ENCODE assay signal across 1 cellular context in the genomic region with DNA sequence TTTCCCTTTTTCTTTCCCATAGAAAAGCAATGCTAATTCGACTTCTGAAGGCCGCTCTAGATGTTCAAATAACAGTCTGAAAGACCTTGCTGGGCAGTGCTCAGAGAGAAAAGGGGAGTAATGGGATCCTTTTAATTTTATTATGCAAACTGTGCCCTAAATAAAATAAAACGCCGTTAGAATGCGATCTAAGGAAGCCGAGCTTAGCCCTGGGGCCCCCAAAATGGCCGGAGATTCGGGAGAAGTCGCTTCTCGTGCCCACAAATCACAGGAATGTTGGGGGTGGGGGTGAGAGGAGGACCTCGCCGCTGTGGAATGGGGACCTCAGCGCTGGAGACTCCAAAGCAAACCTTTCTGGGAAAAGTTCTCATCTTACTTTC.
TF ChIP-seq lines count a peak whose summit lies in the region.

No MANE protein-coding gene starts in this region.

TF ChIP-seq in A549, 52 proteins besides CTCF, POLR2A, EP300 and RAD21 (continued from another document):
- TF ChIP-seq SMC3 (IDR thresholded peaks at IDR 0.05) (no peak), TFCP2L1 (CRISPR knock-in tag; IDR thresholded peaks at IDR 0.05) (no peak), NR3C1 (IDR thresholded peaks at IDR 0.05) (no peak), HOXB13 (CRISPR knock-in tag; IDR thresholded peaks at IDR 0.05; ENCODE audit: low read depth) (no peak), SREBF2 (IDR thresholded peaks at IDR 0.05) (no peak)
- TF ChIP-seq, protein P1, sequence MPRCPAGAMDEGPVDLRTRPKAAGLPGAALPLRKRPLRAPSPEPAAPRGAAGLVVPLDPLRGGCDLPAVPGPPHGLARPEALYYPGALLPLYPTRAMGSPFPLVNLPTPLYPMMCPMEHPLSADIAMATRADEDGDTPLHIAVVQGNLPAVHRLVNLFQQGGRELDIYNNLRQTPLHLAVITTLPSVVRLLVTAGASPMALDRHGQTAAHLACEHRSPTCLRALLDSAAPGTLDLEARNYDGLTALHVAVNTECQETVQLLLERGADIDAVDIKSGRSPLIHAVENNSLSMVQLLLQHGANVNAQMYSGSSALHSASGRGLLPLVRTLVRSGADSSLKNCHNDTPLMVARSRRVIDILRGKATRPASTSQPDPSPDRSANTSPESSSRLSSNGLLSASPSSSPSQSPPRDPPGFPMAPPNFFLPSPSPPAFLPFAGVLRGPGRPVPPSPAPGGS (IDR thresholded peaks at IDR 0.05): no peak
TF ChIP-seq in A549: peak in this region for 0.
